In the genomic region with DNA sequence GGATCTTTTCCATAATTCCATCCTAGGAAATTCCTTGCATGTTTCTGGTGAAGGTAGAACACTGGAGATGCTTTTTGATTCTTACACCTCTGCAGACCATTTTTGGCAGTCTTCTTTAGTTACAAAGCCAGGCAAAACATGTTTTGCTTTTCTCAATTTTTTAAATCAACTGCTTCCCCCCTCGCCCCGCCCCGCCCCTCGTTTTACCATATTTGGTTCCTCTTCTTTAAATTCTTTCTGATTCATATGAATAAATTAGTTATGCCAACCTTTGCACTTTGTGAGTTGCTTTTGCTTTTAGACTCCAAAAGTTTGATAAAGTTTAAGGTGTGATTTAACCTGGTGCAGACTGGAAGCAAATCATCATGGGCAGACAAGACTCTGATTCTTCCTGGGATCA, we compare ENCODE assay signal across 9 cellular contexts.
A peak's percentile ranks its signal among the peaks of the same experiment; 100 is the strongest.
DNase-seq lines count a peak whose midpoint lies in the region; ATAC-seq and TF ChIP-seq lines count a peak whose summit lies in the region.
"Had no signal": no experiment of that assay in that cellular context is flagged by ENCODE, and none has a peak within 500 bp of the region (broad histone marks: within the 10 kb centered on the region; RNA-seq: fewer than 3 reads in every experiment).

No MANE protein-coding gene starts in this region.

- H3K4me3 Mint-ChIP-seq in dendritic cell treated with granulocyte-macrophage colony-stimulating factor and Interleukin-4, amounts not matched to agents 40 ng/mL and 50 ng/mL, for 4 days = peak overlapping the region; percentile 94

- H3K4me1 ChIP-seq in BLaER1 (peaks cover 38% of the 10 kb centered on the region), ovary (ENCODE audit: insufficient read depth) (no peaks in the 10 kb centered on the region), trophoblast cell (ENCODE audit: control insufficient read depth in 1 of 2, insufficient read depth in 2 of 2, low read length in 2 of 2) (peaks cover 0 to 4% of the 10 kb centered on the region in 2 experiments)

- no peak overlapping the region for H3K4ac ChIP-seq in trophoblast cell (ENCODE audit: low read depth, low read length)

- H3K27ac ChIP-seq in BLaER1 (peak overlapping the region; percentile 92), ovary (peak overlapping the region; percentile 99 to 100), trophoblast cell (ENCODE audit: low read depth, low read length) (no peak overlapping the region)

- H3K14ac ChIP-seq in trophoblast cell (ENCODE audit: low read length) = no peak overlapping the region

- no peak for ATAC-seq in GM21576 (IDR thresholded peaks at IDR 0.05; ENCODE audit: unreplicated experiment)

- peaks cover 21% of the 10 kb centered on the region for H4K20me1 ChIP-seq in BLaER1

- no peak overlapping the region for H4K12ac ChIP-seq in trophoblast cell (ENCODE audit: low read depth, low read length)

- 35 to 45% (median 42%) methylated on average over 4 of the region's 4 CpGs for WGBS in ovary, 3 donors
- 43 to 46% methylated on average over 4 of the region's 4 CpGs for WGBS in lower leg skin, 2 donors
- no CpG with 5 or more reads among the region's 4 CpGs for WGBS in trophoblast cell (ENCODE audit: extremely low coverage, insufficient coverage, insufficient read length)

- H3K36me3 ChIP-seq in BLaER1 (no peaks in the 10 kb centered on the region), ovary (no peaks in the 10 kb centered on the region), trophoblast cell (ENCODE audit: control insufficient read depth in 1 of 2, insufficient read depth in 2 of 2, low read length in 2 of 2) (no peaks in the 10 kb centered on the region)

- H2BK120ac ChIP-seq in trophoblast cell (ENCODE audit: insufficient read depth, low read length, poor library complexity) = no peak overlapping the region

- no peaks in the 10 kb centered on the region for H3K27me3 Mint-ChIP-seq in dendritic cell treated with granulocyte-macrophage colony-stimulating factor and Interleukin-4, amounts not matched to agents 40 ng/mL and 50 ng/mL, for 4 days

- H3K4me3 ChIP-seq in BLaER1 (peak overlapping the region; percentile 76), ovary (peak overlapping the region; percentile 83), lower leg skin (ENCODE audit: low read depth, poor library complexity, severe bottlenecking) (no peak overlapping the region), trophoblast cell (ENCODE audit: low read depth, low read length) (no peak overlapping the region)

- no peak overlapping the region for H4K8ac ChIP-seq in trophoblast cell (ENCODE audit: low read depth, low read length)

- TF ChIP-seq EP300 in ovary (IDR thresholded peaks at IDR 0.05) = no peak

- H3K9me3 Mint-ChIP-seq in dendritic cell treated with granulocyte-macrophage colony-stimulating factor and Interleukin-4, amounts not matched to agents 40 ng/mL and 50 ng/mL, for 4 days = no peaks in the 10 kb centered on the region

- TF ChIP-seq POLR2A in ovary (IDR thresholded peaks at IDR 0.05) (no peak), lower leg skin (IDR thresholded peaks at IDR 0.05) (no peak)

- H3K9me3 ChIP-seq in BLaER1 (no peaks in the 10 kb centered on the region), ovary (no peaks in the 10 kb centered on the region), trophoblast cell (ENCODE audit: insufficient read depth, low read depth, low read length) (no peaks in the 10 kb centered on the region)

- intact Hi-C loops in dendritic cell treated with granulocyte-macrophage colony-stimulating factor and Interleukin-4, amounts not matched to agents 40 ng/mL and 50 ng/mL, for 4 days (cut with micrococcal nuclease) = loop anchor here (5.0 kb wide), 1 partner anchor 67 kb away; no protein-coding TSS in a partner anchor
- intact Hi-C loops in ovary (cut with DNase I) (loop anchor here in 2 of 4 donors (5.0 to 10.0 kb wide), 3 partner anchors 67 to 356 kb away; a partner anchor contains a TSS), lower leg skin (cut with DNase I; ENCODE audit: low total_unique reads) (no loop called here)

- H3K4me2 ChIP-seq in BLaER1 (peak overlapping the region; percentile 95), trophoblast cell (ENCODE audit: low read length) (no peak overlapping the region)

- H4K91ac ChIP-seq in trophoblast cell (ENCODE audit: low read depth, low read length) = no peak overlapping the region

- H3K79me1 ChIP-seq in trophoblast cell (ENCODE audit: low read length) = peaks cover 1% of the 10 kb centered on the region

- DNase-seq in T-helper 2 cell (peak in 3 of 5 experiments; percentile 12 to 45 (median 13)), ovary (no peak), lower leg skin (ENCODE audit: low spot score in 2 of 2) (no peak), epidermal melanocyte (ENCODE audit: insufficient read length, low spot score) (no peak), trophoblast cell (no peak)
- DNase-seq: NCI-H748 treated with DMSO at 0.1 percent for 48 hours had no signal

- H3K27me3 ChIP-seq in BLaER1 = no peaks in the 10 kb centered on the region
- no peaks in the 10 kb centered on the region for H3K27me3 ChIP-seq in ovary
- peaks cover 9% of the 10 kb centered on the region for H3K27me3 ChIP-seq in trophoblast cell (ENCODE audit: insufficient read depth, low read length)

- no peaks in the 10 kb centered on the region for H3K79me2 ChIP-seq in trophoblast cell (ENCODE audit: control insufficient read depth, insufficient read depth, low read length, poor library complexity)

- H3K18ac ChIP-seq in trophoblast cell (ENCODE audit: low read length) = no peak overlapping the region

- H2BK5ac ChIP-seq in trophoblast cell (ENCODE audit: low read depth, low read length, poor library complexity) = no peak overlapping the region

- no peak overlapping the region for H2BK12ac ChIP-seq in trophoblast cell (ENCODE audit: low read length)

- peak overlapping the region; percentile 85 for H3K9ac ChIP-seq in BLaER1
- H3K9ac ChIP-seq in trophoblast cell (ENCODE audit: low read length) = no peak overlapping the region

- H3K23ac ChIP-seq in trophoblast cell (ENCODE audit: low read length) = no peak overlapping the region

- no peak for TF ChIP-seq CTCF in ovary (IDR thresholded peaks at IDR 0.05)
- no peak for TF ChIP-seq CTCF in lower leg skin (IDR thresholded peaks at IDR 0.05)

- no peak overlapping the region for H2AK5ac ChIP-seq in trophoblast cell (ENCODE audit: low read length)

- H3K36me3 Mint-ChIP-seq in dendritic cell treated with granulocyte-macrophage colony-stimulating factor and Interleukin-4, amounts not matched to agents 40 ng/mL and 50 ng/mL, for 4 days (ENCODE audit: low read depth) = peaks cover 25% of the 10 kb centered on the region

- H2AFZ ChIP-seq in trophoblast cell (ENCODE audit: insufficient read depth, low read length, poor library complexity) = no peak overlapping the region

- peaks cover 40% of the 10 kb centered on the region for H3K4me1 Mint-ChIP-seq in dendritic cell treated with granulocyte-macrophage colony-stimulating factor and Interleukin-4, amounts not matched to agents 40 ng/mL and 50 ng/mL, for 4 days (ENCODE audit: low read depth)

- H3K27ac Mint-ChIP-seq in dendritic cell treated with granulocyte-macrophage colony-stimulating factor and Interleukin-4, amounts not matched to agents 40 ng/mL and 50 ng/mL, for 4 days = peak overlapping the region; percentile 98

Comparison
In these comparisons a context has a peak if more than half of its experiments do, and no peak if none do; other contexts are left out.
1. H3K4me3 ChIP-seq: peak in BLaER1 (single experiment) and ovary (single experiment); none in lower leg skin (single experiment) and trophoblast cell (single experiment).
2. DNase-seq: peak in T-helper 2 cell (3 of 5); none in ovary (0 of 5), lower leg skin (0 of 2), epidermal melanocyte (single experiment) and trophoblast cell (0 of 2).